In the genomic region with DNA sequence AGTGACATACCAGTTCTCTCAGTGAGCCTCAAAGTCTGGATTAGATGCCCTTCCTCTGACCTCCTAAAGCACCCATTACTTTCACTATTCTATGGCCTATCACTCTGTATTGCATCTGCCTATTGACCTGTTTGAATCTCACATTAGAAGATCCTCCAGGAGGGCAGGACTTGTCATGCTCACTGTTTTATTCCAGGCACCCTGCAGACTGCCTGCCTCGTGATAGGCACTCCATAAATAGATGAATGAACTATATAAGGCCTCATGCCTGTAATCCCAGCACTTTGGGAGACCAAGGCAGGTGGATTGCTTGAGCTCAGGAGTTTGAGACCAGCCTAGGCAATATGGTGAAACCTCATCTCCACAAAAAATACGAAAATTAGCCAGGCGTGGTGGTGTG, we compare ENCODE assay signal across 8 cellular contexts.
"Had no signal": no experiment of that assay in that cellular context is flagged by ENCODE, and none has a peak within 500 bp of the region (broad histone marks: within the 10 kb centered on the region; RNA-seq: fewer than 3 reads in every experiment).

No MANE protein-coding gene starts in this region.

- H2AFZ ChIP-seq: GM23248 had no signal

- H3K9ac ChIP-seq: GM23248 had no signal

- FAIRE-seq: H1, H54, HepG2 had no signal

- DNase-seq: GM23248, H9, HCEC 1CT, KBM-7 had no signal

- H3K27ac ChIP-seq: GM23248, HL-60 had no signal

- H3K4me3 ChIP-seq: GM23248 had no signal

- ATAC-seq: HepG2 had no signal
